17 cellular contexts compared by ENCODE assay signal in genomic region chr4:173517781-173518371, GRCh38. TPM values are rescaled to one million over a fixed set of nuclear protein-coding genes. Genes with fewer than 3 reads are reported as not detected.
DNase-seq lines count a peak whose midpoint lies in the region; ATAC-seq and TF ChIP-seq lines count a peak whose summit lies in the region.
"Had no signal": no experiment of that assay in that cellular context is flagged by ENCODE, and none has a peak within 500 bp of the region (broad histone marks: within the 10 kb centered on the region; RNA-seq: fewer than 3 reads in every experiment).

No MANE protein-coding gene starts in this region.

- no peak for TF ChIP-seq POLR2A in breast epithelium (IDR thresholded peaks at IDR 0.05)

- H3K27ac Mint-ChIP-seq in brain (peak overlapping the region in 1 of 5 experiments; percentile 67), progenitor cell of endocrine pancreas (no peak overlapping the region)

- intact Hi-C loops in left ventricle myocardium superior (cut with micrococcal nuclease) (no loop called here), breast epithelium (cut with DNase I; ENCODE audit: low total_unique reads) (no loop called here)

- no peak overlapping the region for H3K4me3 ChIP-seq in breast epithelium
- H3K4me3 ChIP-seq: MG63, PC-9, upper lobe of right lung had no signal

- H3K27ac ChIP-seq in breast epithelium = no peak overlapping the region
- H3K27ac ChIP-seq: PC-9, upper lobe of right lung had no signal

- no peaks in the 10 kb centered on the region for H3K9me3 ChIP-seq in breast epithelium
- H3K9me3 ChIP-seq: MG63, upper lobe of right lung had no signal

- no peak for TF ChIP-seq CTCF in brain (conservative IDR thresholded peaks at IDR 0.05)
- TF ChIP-seq CTCF in progenitor cell of endocrine pancreas (IDR thresholded peaks at IDR 0.05; ENCODE audit: unreplicated experiment) = no peak
- TF ChIP-seq CTCF in breast epithelium (IDR thresholded peaks at IDR 0.05) = no peak

- H3K4me3 Mint-ChIP-seq in brain (peak overlapping the region in 3 of 5 experiments; percentile 51 to 82 (median 59)), progenitor cell of endocrine pancreas (ENCODE audit: low read depth) (peak overlapping the region; percentile 7)

- H3K27me3 ChIP-seq in breast epithelium = peaks cover 0 to 79% of the 10 kb centered on the region in 2 donors
- H3K27me3 ChIP-seq: MG63 had no signal

- H3K4me1 ChIP-seq in breast epithelium = no peaks in the 10 kb centered on the region

- H3K27me3 Mint-ChIP-seq in brain = peaks cover 100% of the 10 kb centered on the region
- H3K27me3 Mint-ChIP-seq in progenitor cell of endocrine pancreas = peaks cover 98% of the 10 kb centered on the region

- ATAC-seq in GM18868 (IDR thresholded peaks at IDR 0.05; ENCODE audit: unreplicated experiment) (peak; percentile 39), left ventricle myocardium superior (peak; percentile 43)
- ATAC-seq: upper lobe of right lung had no signal

- DNase-seq in left ventricle myocardium superior (peak; percentile 71), progenitor cell of endocrine pancreas (ENCODE audit: low spot score, unreplicated experiment) (no peak), NCI-H1105 (lab: John Stamatoyannopoulos, UW) (no peak), breast epithelium (ENCODE audit: low spot score in 2 of 2) (no peak)
- no peak for DNase-seq in activated CD8-positive, alpha-beta memory T cell treated with anti-CD3 and anti-CD28 coated beads, Interleukin-2, amount 50 U/mL, for 4 hours
- DNase-seq in stimulated activated CD4-positive, alpha-beta T cell treated with anti-CD3 and anti-CD28 coated beads, Interleukin-12 subunit alpha, Interleukin-12 subunit beta, amount 100 ng/mL, for 4 hours = no peak
- DNase-seq: activated CD4-positive, alpha-beta T cell treated with anti-CD3 and anti-CD28 coated beads, Interleukin-2, amount 50 U/mL, for 1 hour; activated effector memory CD4-positive, alpha-beta T cell treated with anti-CD3 and anti-CD28 coated beads, Interleukin-2, amount 50 U/mL, for 16 hours; caudate nucleus; MG63; naive B cell; NCI-H2227 treated with DMSO at 0.1 percent for 48 hours; PC-9; upper lobe of right lung had no signal

- peaks cover 0 to 11% (median 8%) of the 10 kb centered on the region in 5 experiments for H3K9me3 Mint-ChIP-seq in brain
- no peaks in the 10 kb centered on the region for H3K9me3 Mint-ChIP-seq in progenitor cell of endocrine pancreas (ENCODE audit: low read depth)

- H3K36me3 Mint-ChIP-seq in brain (no peaks in the 10 kb centered on the region), progenitor cell of endocrine pancreas (ENCODE audit: insufficient read depth) (no peaks in the 10 kb centered on the region)

- H3K36me3 ChIP-seq in breast epithelium = no peaks in the 10 kb centered on the region
- H3K36me3 ChIP-seq: MG63, upper lobe of right lung had no signal

- H3K4me1 Mint-ChIP-seq in brain (peaks cover 40% of the 10 kb centered on the region), progenitor cell of endocrine pancreas (ENCODE audit: low read depth) (peaks cover 11% of the 10 kb centered on the region)

RNA-seq across cellular contexts. Expression of gene HAND2, which starts 12.2 kb away (rescaled TPM):
- polyA plus RNA-seq in brain (ENCODE audit: insufficient read depth, low read depth, low replicate concordance) = not detected
- total RNA-seq in left ventricle myocardium superior (180 TPM), progenitor cell of endocrine pancreas (2.5 and 3.9 TPM in 2 replicates), breast epithelium (10 to 100 TPM; 10.5 to 29.6 (median 12.8) TPM)
- total RNA-seq: PC-9; T-helper 1 cell treated with Interleukin-12 subunit alpha and Interleukin-12 subunit beta and Interleukin-4 antibody, amounts not matched to agents 30 ng/mL and 1 ng/mL, for 36 hours; upper lobe of right lung had no signal
